8 cellular contexts compared by ENCODE assay signal in the genomic region with DNA sequence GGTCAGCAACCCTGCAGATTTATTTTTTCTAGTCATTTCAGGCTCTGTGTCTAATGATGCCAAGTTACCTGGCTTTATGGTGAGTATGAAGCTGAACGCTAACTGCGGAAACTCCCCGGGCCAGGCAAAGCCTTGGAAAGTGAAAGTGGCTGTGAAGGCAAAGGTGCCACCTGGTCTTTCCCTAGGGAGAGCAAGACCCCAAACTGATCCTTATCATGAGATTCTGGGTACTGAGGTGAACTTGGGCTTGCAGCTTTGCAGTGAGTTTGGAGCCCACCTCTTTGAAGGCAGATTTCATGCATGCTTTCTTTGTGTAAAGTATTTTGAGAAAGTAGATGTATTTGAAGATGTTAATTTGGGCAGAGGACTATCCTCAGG.
A peak's percentile ranks its signal among the peaks of the same experiment; 100 is the strongest.
DNase-seq lines count a peak whose midpoint lies in the region; ATAC-seq, FAIRE-seq and TF ChIP-seq lines count a peak whose summit lies in the region.

No MANE protein-coding gene starts in this region.

- H3K36me3 ChIP-seq in SK-N-MC (ENCODE audit: insufficient read depth, low read length) (no peaks in the 10 kb centered on the region), neural cell (ENCODE audit: insufficient read depth, low read length) (no peaks in the 10 kb centered on the region), heart left ventricle (no peaks in the 10 kb centered on the region)

- TF ChIP-seq POLR2A in heart left ventricle (IDR thresholded peaks at IDR 0.05) = no peak

- H3K79me2 ChIP-seq in neural cell (replicated peaks; ENCODE audit: insufficient read depth, low read length) = peaks cover 57% of the 10 kb centered on the region

- 92 to 94% (median 93%) methylated on average over 3 of the region's 3 CpGs for WGBS in heart left ventricle, 4 donors

- H3K4me1 ChIP-seq in heart left ventricle = peaks cover 0 to 13% (median 3%) of the 10 kb centered on the region in 12 donors

- H2AFZ ChIP-seq in neural cell (ENCODE audit: low read depth, low read length) = peak overlapping the region; percentile 47

- ATAC-seq in GM18870 (IDR thresholded peaks at IDR 0.05; ENCODE audit: unreplicated experiment) = peak; percentile 17
- ATAC-seq in GM21825 (IDR thresholded peaks at IDR 0.05; ENCODE audit: unreplicated experiment) = peak; percentile 39
- no peak for ATAC-seq in heart left ventricle
- no peak for ATAC-seq in HG03469 (IDR thresholded peaks at IDR 0.05; ENCODE audit: unreplicated experiment)

- H3K4me3 ChIP-seq in SK-N-MC = peak overlapping the region; percentile 63; the same call in 1 of the 2 replicates
- H3K4me3 ChIP-seq in neural cell (ENCODE audit: low read length) = peak overlapping the region; percentile 41
- H3K4me3 ChIP-seq in heart left ventricle = peak overlapping the region in 6 of 12 donors; percentile 19 to 42 (median 26)

- TF ChIP-seq CTCF in neural cell (IDR thresholded peaks at IDR 0.05; ENCODE audit: poor library complexity, severe bottlenecking) = no peak
- no peak for TF ChIP-seq CTCF in heart left ventricle (IDR thresholded peaks at IDR 0.05)

- intact Hi-C loops in heart left ventricle (cut with DNase I) = loop anchor here (2.0 to 10.0 kb wide), 14 partner anchors 140 to 526 kb away; a partner anchor contains a TSS

- H3K4me2 ChIP-seq in neural cell (ENCODE audit: low read length) = peak overlapping the region; percentile 46

- no peaks in the 10 kb centered on the region for H3F3A ChIP-seq in neural cell (ENCODE audit: insufficient read depth, low read length, poor library complexity, severe bottlenecking)

- H3K9ac ChIP-seq in SK-N-MC (ENCODE audit: insufficient read length) = no peak overlapping the region
- peak overlapping the region; percentile 55 for H3K9ac ChIP-seq in neural cell (ENCODE audit: low read length)

- H3K9me3 ChIP-seq in SK-N-MC (ENCODE audit: low read depth, low read length) (no peaks in the 10 kb centered on the region), neural cell (ENCODE audit: low read length) (no peaks in the 10 kb centered on the region), heart left ventricle (no peaks in the 10 kb centered on the region)

- no peaks in the 10 kb centered on the region for H4K20me1 ChIP-seq in neural cell (ENCODE audit: insufficient read depth)

- no peaks in the 10 kb centered on the region for H3K27me3 ChIP-seq in neural cell (ENCODE audit: insufficient read depth, low read depth, low read length)
- H3K27me3 ChIP-seq in heart left ventricle = no peaks in the 10 kb centered on the region

- TF ChIP-seq RAD21 in neural cell (conservative IDR thresholded peaks at IDR 0.05) = no peak

- no peaks in the 10 kb centered on the region for H3K9me2 ChIP-seq in neural cell (ENCODE audit: insufficient read depth, low read length)

- DNase-seq in SK-N-MC (ENCODE audit: low read depth, low spot score) (no peak), RCC 7860 (ENCODE audit: low spot score) (no peak), heart left ventricle (no peak)
- no peak for DNase-seq in NK-92 treated with Interleukin-12 subunit alpha and Interleukin-12 subunit beta, amount 100 ng/mL, for 24 hours (lab: John Stamatoyannopoulos, UW)

- H3K27ac ChIP-seq in SK-N-MC (no peak overlapping the region), neural cell (ENCODE audit: low read length) (peak overlapping the region; percentile 71), heart left ventricle (peak overlapping the region in 1 of 12 donors; percentile 63)

- no peak for FAIRE-seq in RCC 7860 (lab: Jason Lieb, UNC)

- TF ChIP-seq EP300 in neural cell (conservative IDR thresholded peaks at IDR 0.05; ENCODE audit: poor library complexity, severe bottlenecking) = no peak

TF ChIP-seq in neural cell, 6 proteins besides CTCF, POLR2A, EP300 and RAD21:
- peak; percentile 6 for TF ChIP-seq TAF1 (IDR thresholded peaks at IDR 0.05; ENCODE audit: low read depth)
- TF ChIP-seq EZH2 (IDR thresholded peaks at IDR 0.05; ENCODE audit: borderline replicate concordance, insufficient read depth, low read length, poor library complexity, severe bottlenecking) = no peak

Comparison
In these comparisons a context has a peak if more than half of its experiments do, and no peak if none do; other contexts are left out.
1. ATAC-seq: peak in GM18870 (single experiment) and GM21825 (single experiment); none in heart left ventricle (0 of 4) and HG03469 (single experiment).